ENCODE assay signal across 18 cellular contexts in the genomic region with DNA sequence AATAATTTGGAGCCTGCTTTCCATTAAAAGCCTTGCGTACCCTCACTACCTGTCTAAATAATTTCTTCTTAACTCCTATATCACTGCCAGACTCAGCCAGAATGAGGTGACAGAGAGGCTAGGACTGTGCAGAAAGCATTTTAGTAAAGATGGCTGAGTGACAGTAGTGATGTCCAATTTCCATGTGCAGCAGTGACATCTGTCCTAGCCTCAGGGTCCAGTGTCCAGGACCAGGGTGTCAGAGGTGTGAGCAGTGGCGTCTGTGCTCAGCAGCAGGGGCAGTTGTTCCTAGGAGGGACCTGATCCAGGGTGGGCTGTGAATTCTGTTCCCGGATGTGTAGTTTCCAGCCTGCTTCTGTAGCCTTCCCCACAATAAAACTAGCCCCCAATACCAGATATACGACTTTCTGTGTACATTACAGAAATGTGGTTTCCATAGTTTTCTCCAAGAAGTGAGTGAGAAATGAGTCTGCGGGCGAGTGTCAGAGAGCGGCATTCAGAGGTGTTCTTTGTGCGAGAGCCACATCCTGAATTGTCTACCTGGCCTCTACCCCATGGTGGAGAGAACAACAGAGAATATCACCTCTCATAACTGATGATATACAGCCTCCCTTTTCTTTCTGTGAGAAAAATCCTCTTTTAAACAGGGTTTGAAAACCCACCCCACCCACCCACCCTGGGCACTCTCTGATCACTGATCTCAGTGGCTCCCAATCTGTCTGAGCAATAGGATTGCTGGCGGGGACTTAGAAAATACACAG. TPM values are rescaled to one million over a fixed set of nuclear protein-coding genes. Genes with fewer than 3 reads are reported as not detected.
DNase-seq lines count a peak whose midpoint lies in the region; ATAC-seq and TF ChIP-seq lines count a peak whose summit lies in the region.
"Had no signal": no experiment of that assay in that cellular context is flagged by ENCODE, and none has a peak within 500 bp of the region (broad histone marks: within the 10 kb centered on the region; RNA-seq: fewer than 3 reads in every experiment).

No MANE protein-coding gene starts in this region.

- DNase-seq in CD4-positive, CD25-positive, alpha-beta regulatory T cell = peak; percentile 24 to 38 (median 28)
- peak in 3 of 7 experiments; percentile 33 to 50 (median 36) for DNase-seq in CD8-positive, alpha-beta T cell
- DNase-seq in activated CD8-positive, alpha-beta T cell treated with anti-CD3 and anti-CD28 coated beads, Interleukin-2, amount 10 ng/mL, durations not matched to agents 7 days and 5 days = no peak
- no peak for DNase-seq in memory B cell (ENCODE audit: low spot score in 2 of 2)
- no peak for DNase-seq in cortex of kidney (lab: John Stamatoyannopoulos, UW)
- no peak for DNase-seq in right cardiac atrium
- DNase-seq: foreskin melanocyte; GDM1; left lung; NCI-H146; NK-92 treated with Interleukin-12 subunit alpha and Interleukin-12 subunit beta, amount 100 ng/mL, for 24 hours; pancreas; stimulated activated CD4-positive, alpha-beta T cell treated with anti-CD3 and anti-CD28 coated beads, Interleukin-2, amount 100 ng/mL, for 48 hours had no signal

- CTCF ChIA-PET in CD8-positive, alpha-beta T cell (lab: Charles Lee) = interaction anchor here (1.0 to 2.0 kb wide), 2 partner anchors 15 to 57 kb away, joined by 3 to 9 read pairs; no protein-coding TSS in a partner anchor
- CTCF ChIA-PET in activated CD8-positive, alpha-beta T cell treated with anti-CD3 and anti-CD28 coated beads, Interleukin-2, amount 10 ng/mL, durations not matched to agents 7 days and 5 days (lab: Charles Lee) = interaction anchor here (1.0 kb wide), 1 partner anchor 15 kb away, joined by 5 read pairs; no protein-coding TSS in a partner anchor

- H3K27ac Mint-ChIP-seq in CD4-positive, CD25-positive, alpha-beta regulatory T cell = peak overlapping the region; percentile 78 to 100 (median 92)
- H3K27ac Mint-ChIP-seq in CD8-positive, alpha-beta T cell = peak overlapping the region; percentile 81
- H3K27ac Mint-ChIP-seq in activated CD8-positive, alpha-beta T cell treated with anti-CD3 and anti-CD28 coated beads, Interleukin-2, amount 10 ng/mL, durations not matched to agents 7 days and 5 days = no peak overlapping the region
- peak overlapping the region; percentile 92 for H3K27ac Mint-ChIP-seq in memory B cell

- peaks cover 9 to 69% (median 43%) of the 10 kb centered on the region in 4 donors for H3K4me1 Mint-ChIP-seq in CD4-positive, CD25-positive, alpha-beta regulatory T cell
- peaks cover 56% of the 10 kb centered on the region for H3K4me1 Mint-ChIP-seq in CD8-positive, alpha-beta T cell (ENCODE audit: low read depth)
- peaks cover 43% of the 10 kb centered on the region for H3K4me1 Mint-ChIP-seq in activated CD8-positive, alpha-beta T cell treated with anti-CD3 and anti-CD28 coated beads, Interleukin-2, amount 10 ng/mL, durations not matched to agents 7 days and 5 days (ENCODE audit: low read depth)
- H3K4me1 Mint-ChIP-seq in memory B cell = peaks cover 51% of the 10 kb centered on the region

- POLR2A ChIA-PET in CD8-positive, alpha-beta T cell (lab: Charles Lee) = interaction anchor here (0.7 to 3.4 kb wide), 6 partner anchors 16 to 154 kb away, joined by 3 to 35 read pairs (median 4); no protein-coding TSS in a partner anchor
- POLR2A ChIA-PET in activated CD8-positive, alpha-beta T cell treated with anti-CD3 and anti-CD28 coated beads, Interleukin-2, amount 10 ng/mL, durations not matched to agents 7 days and 5 days (lab: Charles Lee) = interaction anchor here (0.7 to 4.9 kb wide), 4 partner anchors 11 to 99 kb away, joined by 3 to 105 read pairs (median 4); no protein-coding TSS in a partner anchor

- H3K9me3 Mint-ChIP-seq in CD4-positive, CD25-positive, alpha-beta regulatory T cell = peaks cover 0 to 5% (median 0%) of the 10 kb centered on the region in 7 donors
- no peaks in the 10 kb centered on the region for H3K9me3 Mint-ChIP-seq in CD8-positive, alpha-beta T cell
- H3K9me3 Mint-ChIP-seq in activated CD8-positive, alpha-beta T cell treated with anti-CD3 and anti-CD28 coated beads, Interleukin-2, amount 10 ng/mL, durations not matched to agents 7 days and 5 days (ENCODE audit: insufficient read depth) = no peaks in the 10 kb centered on the region
- H3K9me3 Mint-ChIP-seq in memory B cell = no peaks in the 10 kb centered on the region

- peaks cover 39% of the 10 kb centered on the region for H3K4me1 ChIP-seq in CD4-positive, CD25-positive, alpha-beta regulatory T cell (ENCODE audit: control insufficient read depth, insufficient read depth, low read length, poor library complexity, severe bottlenecking)
- peaks cover 40% of the 10 kb centered on the region for H3K4me1 ChIP-seq in CD8-positive, alpha-beta T cell (ENCODE audit: insufficient read depth, low read length)
- peaks cover 3% of the 10 kb centered on the region for H3K4me1 ChIP-seq in right cardiac atrium (ENCODE audit: control insufficient read depth, insufficient read depth, low read length)

- H3K4me3 Mint-ChIP-seq in CD4-positive, CD25-positive, alpha-beta regulatory T cell = peak overlapping the region; percentile 9 to 96 (median 39)
- peak overlapping the region; percentile 100 for H3K4me3 Mint-ChIP-seq in CD8-positive, alpha-beta T cell
- no peak overlapping the region for H3K4me3 Mint-ChIP-seq in activated CD8-positive, alpha-beta T cell treated with anti-CD3 and anti-CD28 coated beads, Interleukin-2, amount 10 ng/mL, durations not matched to agents 7 days and 5 days
- H3K4me3 Mint-ChIP-seq in memory B cell = peak overlapping the region; percentile 64

- intact Hi-C loops in CD8-positive, alpha-beta T cell (cut with DNase I, micrococcal nuclease) = no loop called here
- intact Hi-C loops in right cardiac atrium (cut with DNase I) = loop anchor here in 3 of 4 donors (5.0 to 10.0 kb wide), 3 partner anchors 76 to 86 kb away; a partner anchor contains a TSS

- H3K4me3 ChIP-seq in CD4-positive, CD25-positive, alpha-beta regulatory T cell (ENCODE audit: low read depth, low read length) = peak overlapping the region; percentile 18
- no peak overlapping the region for H3K4me3 ChIP-seq in CD8-positive, alpha-beta T cell (ENCODE audit: low read depth, low read length)
- no peak overlapping the region for H3K4me3 ChIP-seq in right cardiac atrium (ENCODE audit: low read length)
- H3K4me3 ChIP-seq: ascending aorta, left lung, pancreas had no signal

- no peaks in the 10 kb centered on the region for H3K27me3 ChIP-seq in CD4-positive, CD25-positive, alpha-beta regulatory T cell (ENCODE audit: control insufficient read depth, insufficient read depth, low read length)
- no peaks in the 10 kb centered on the region for H3K27me3 ChIP-seq in CD8-positive, alpha-beta T cell (ENCODE audit: insufficient read depth, low read length)
- H3K27me3 ChIP-seq in right cardiac atrium (ENCODE audit: control insufficient read depth, insufficient read depth) = no peaks in the 10 kb centered on the region
- H3K27me3 ChIP-seq: ascending aorta, left lung, pancreas had no signal

- no peak overlapping the region for H3K27ac ChIP-seq in CD4-positive, CD25-positive, alpha-beta regulatory T cell (ENCODE audit: insufficient read depth, low read length, poor library complexity, severe bottlenecking)
- H3K27ac ChIP-seq in CD8-positive, alpha-beta T cell (ENCODE audit: low read depth, low read length) = peak overlapping the region; percentile 41
- H3K27ac ChIP-seq in right cardiac atrium (ENCODE audit: low read length) = no peak overlapping the region
- H3K27ac ChIP-seq: ascending aorta, epithelial cell of prostate, left lung, pancreas, RWPE1, VCaP had no signal

- H3K36me3 ChIP-seq in CD4-positive, CD25-positive, alpha-beta regulatory T cell (ENCODE audit: control insufficient read depth, insufficient read depth, low read length) = peaks cover 28% of the 10 kb centered on the region
- H3K36me3 ChIP-seq in CD8-positive, alpha-beta T cell (ENCODE audit: insufficient read depth, low read length) = peaks cover 29% of the 10 kb centered on the region
- H3K36me3 ChIP-seq: pancreas had no signal

- no peaks in the 10 kb centered on the region for H3K9me3 ChIP-seq in CD4-positive, CD25-positive, alpha-beta regulatory T cell (ENCODE audit: control insufficient read depth in 2 of 2, low read length in 2 of 2)
- H3K9me3 ChIP-seq in CD8-positive, alpha-beta T cell (ENCODE audit: low read length) = no peaks in the 10 kb centered on the region
- no peaks in the 10 kb centered on the region for H3K9me3 ChIP-seq in right cardiac atrium (ENCODE audit: control insufficient read depth, low read length)
- H3K9me3 ChIP-seq: ascending aorta, left lung, pancreas had no signal

- peak; percentile 30 to 34 for ATAC-seq in CD4-positive, CD25-positive, alpha-beta regulatory T cell (ENCODE audit: low read depth in 2 of 2)
- ATAC-seq in CD8-positive, alpha-beta T cell = peak; percentile 44
- ATAC-seq in activated CD8-positive, alpha-beta T cell treated with anti-CD3 and anti-CD28 coated beads, Interleukin-2, amount 10 ng/mL, durations not matched to agents 7 days and 5 days = peak; percentile 25
- ATAC-seq in memory B cell (ENCODE audit: low read depth) (peak; percentile 12), right cardiac atrium (no peak), GM19351 (IDR thresholded peaks at IDR 0.05; ENCODE audit: unreplicated experiment) (no peak)
- ATAC-seq: left lung, pancreas had no signal

- 57% methylated on average over 9 of the region's 9 CpGs for WGBS in right cardiac atrium

- peaks cover 35% of the 10 kb centered on the region for H3K36me3 Mint-ChIP-seq in CD4-positive, CD25-positive, alpha-beta regulatory T cell
- peaks cover 39% of the 10 kb centered on the region for H3K36me3 Mint-ChIP-seq in CD8-positive, alpha-beta T cell
- H3K36me3 Mint-ChIP-seq in activated CD8-positive, alpha-beta T cell treated with anti-CD3 and anti-CD28 coated beads, Interleukin-2, amount 10 ng/mL, durations not matched to agents 7 days and 5 days (ENCODE audit: low read depth) = peaks cover 43% of the 10 kb centered on the region
- peaks cover 30% of the 10 kb centered on the region for H3K36me3 Mint-ChIP-seq in memory B cell

- no peak for TF ChIP-seq CTCF in CD8-positive, alpha-beta T cell (IDR thresholded peaks at IDR 0.05)

- no peaks in the 10 kb centered on the region for H3K27me3 Mint-ChIP-seq in CD4-positive, CD25-positive, alpha-beta regulatory T cell
- no peaks in the 10 kb centered on the region for H3K27me3 Mint-ChIP-seq in CD8-positive, alpha-beta T cell (ENCODE audit: low read depth)
- peaks cover 5% of the 10 kb centered on the region for H3K27me3 Mint-ChIP-seq in activated CD8-positive, alpha-beta T cell treated with anti-CD3 and anti-CD28 coated beads, Interleukin-2, amount 10 ng/mL, durations not matched to agents 7 days and 5 days (ENCODE audit: low read depth)
- H3K27me3 Mint-ChIP-seq in memory B cell = no peaks in the 10 kb centered on the region

RNA-seq across cellular contexts. Expression of a gene that starts 5.8 kb away (rescaled TPM):
- 8,618 TPM for total RNA-seq in CD4-positive, CD25-positive, alpha-beta regulatory T cell
- 1,000 to 10,000 TPM; 4,778 to 8,292 (median 6,791) TPM for polyA plus RNA-seq in CD4-positive, CD25-positive, alpha-beta regulatory T cell
- over 10,000 TPM in 1 of 2 experiments, 1,000 to 10,000 TPM in 1; 9,693 to 10,002 TPM for total RNA-seq in CD8-positive, alpha-beta T cell
- total RNA-seq in activated CD8-positive, alpha-beta T cell treated with anti-CD3 and anti-CD28 coated beads, Interleukin-2, amount 10 ng/mL, durations not matched to agents 7 days and 5 days = 1,000 to 10,000 TPM; 3,406 to 3,473 TPM
- total RNA-seq in right cardiac atrium = 100 to 1,000 TPM; 283 to 475 (median 403) TPM
- 448 TPM for polyA plus RNA-seq in right cardiac atrium

RNA-seq across cellular contexts. Expression of a gene that starts 52.2 kb away (rescaled TPM):
- 15.9 TPM for total RNA-seq in CD4-positive, CD25-positive, alpha-beta regulatory T cell
- 10 to 100 TPM in 1 of 4 donors, 1 to 10 TPM in 3; 6.4 to 10.6 (median 7.5) TPM for polyA plus RNA-seq in CD4-positive, CD25-positive, alpha-beta regulatory T cell
- total RNA-seq in CD8-positive, alpha-beta T cell = 1 to 10 TPM; 5.8 to 6.2 TPM
- 1 to 10 TPM; 8.7 to 9.0 TPM for total RNA-seq in activated CD8-positive, alpha-beta T cell treated with anti-CD3 and anti-CD28 coated beads, Interleukin-2, amount 10 ng/mL, durations not matched to agents 7 days and 5 days
- total RNA-seq in right cardiac atrium = 10 to 100 TPM; 10.1 to 13.6 (median 11.3) TPM
- polyA plus RNA-seq in right cardiac atrium = 8.8 TPM

Comparison
In these comparisons a context has a peak if more than half of its experiments do, and no peak if none do; other contexts are left out.
1. ATAC-seq: peak in CD4-positive, CD25-positive, alpha-beta regulatory T cell (2 of 2), CD8-positive, alpha-beta T cell (single experiment), activated CD8-positive, alpha-beta T cell treated with anti-CD3 and anti-CD28 coated beads, Interleukin-2, amount 10 ng/mL, durations not matched to agents 7 days and 5 days (single experiment) and memory B cell (single experiment); none in right cardiac atrium (0 of 2) and GM19351 (single experiment).
2. DNase-seq: peak in CD4-positive, CD25-positive, alpha-beta regulatory T cell (3 of 3); none in activated CD8-positive, alpha-beta T cell treated with anti-CD3 and anti-CD28 coated beads, Interleukin-2, amount 10 ng/mL, durations not matched to agents 7 days and 5 days (single experiment), memory B cell (0 of 2), cortex of kidney (single experiment) and right cardiac atrium (0 of 3).
3. RNA of a gene that starts 5.8 kb away (total RNA-seq): 9,693 to 10,002 TPM in CD8-positive, alpha-beta T cell, 8,618 TPM in CD4-positive, CD25-positive, alpha-beta regulatory T cell (single experiment) and 3,406 to 3,473 TPM in activated CD8-positive, alpha-beta T cell treated with anti-CD3 and anti-CD28 coated beads, Interleukin-2, amount 10 ng/mL, durations not matched to agents 7 days and 5 days; 283 to 475 TPM in right cardiac atrium; every median in the first group is over 4 times any median in the second.
4. intact Hi-C loops: an anchor here in right cardiac atrium (5.0 to 10.0 kb wide); none called in CD8-positive, alpha-beta T cell.